Comparison of ENCODE assay signal across 14 cellular contexts in the genomic region with DNA sequence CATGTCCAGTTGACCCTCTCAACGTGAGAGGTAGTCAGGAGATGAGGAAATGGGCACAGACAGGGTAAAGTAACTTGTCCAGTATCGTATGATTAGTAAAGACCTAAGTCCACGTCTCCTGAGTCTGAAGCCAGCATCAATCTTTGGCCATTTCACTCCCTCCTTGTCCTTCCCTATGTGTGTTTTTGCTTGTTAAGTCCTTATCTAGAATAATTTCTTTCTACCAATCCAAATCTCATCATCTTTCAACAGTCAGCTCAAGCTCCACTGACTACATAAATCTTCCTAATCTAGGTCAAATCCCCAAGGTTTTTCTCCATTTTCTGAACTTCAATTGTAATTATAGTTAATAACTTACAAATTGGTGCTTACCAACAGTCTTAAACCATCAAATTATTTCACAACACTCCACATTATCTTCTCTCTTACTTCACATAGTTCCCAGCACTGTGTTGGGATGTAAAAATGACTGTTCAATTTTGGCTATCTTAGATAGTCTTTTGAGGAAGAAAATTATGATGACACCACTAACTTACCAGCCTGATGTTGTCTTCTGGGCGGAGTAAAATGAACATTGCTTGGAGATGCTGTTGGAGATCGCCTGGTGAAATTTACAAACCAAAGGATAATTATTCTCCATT.
DNase-seq lines count a peak whose midpoint lies in the region; ATAC-seq and TF ChIP-seq lines count a peak whose summit lies in the region.
"Had no signal": no experiment of that assay in that cellular context is flagged by ENCODE, and none has a peak within 500 bp of the region (broad histone marks: within the 10 kb centered on the region; RNA-seq: fewer than 3 reads in every experiment).

No MANE protein-coding gene starts in this region.

- no peak for TF ChIP-seq CTCF in heart left ventricle (IDR thresholded peaks at IDR 0.05)

- H3K4me3 ChIP-seq in heart left ventricle = no peak overlapping the region
- H3K4me3 ChIP-seq: ascending aorta, thyroid gland had no signal

- peaks cover 0 to 47% (median 40%) of the 10 kb centered on the region in 9 donors for H3K36me3 ChIP-seq in heart left ventricle
- H3K36me3 ChIP-seq: thyroid gland had no signal

- TF ChIP-seq POLR2A in heart left ventricle (IDR thresholded peaks at IDR 0.05) = no peak

- 74 to 82% (median 78%) methylated on average over 5 of the region's 5 CpGs for WGBS in heart left ventricle, 4 donors

- CTCF ChIA-PET in activated naive CD4-positive, alpha-beta T cell treated with anti-CD3 and anti-CD28 coated beads for 36 hours (lab: Charles Lee) = no interaction called here
- CTCF ChIA-PET in activated naive CD4-positive, alpha-beta T cell treated with anti-CD3 and anti-CD28 coated beads, Interleukin-2, amount 10 ng/mL, durations not matched to agents 7 days and 5 days (lab: Charles Lee) = no interaction called here
- CTCF ChIA-PET in T-cell (lab: Charles Lee) = interaction anchor here in 1 of 2 donors (0.6 kb wide), 1 partner anchor 143 kb away, joined by 3 read pairs; no protein-coding TSS in a partner anchor

- H3K4me3 Mint-ChIP-seq in activated naive CD4-positive, alpha-beta T cell treated with anti-CD3 and anti-CD28 coated beads for 36 hours = no peak overlapping the region
- H3K4me3 Mint-ChIP-seq in activated naive CD4-positive, alpha-beta T cell treated with anti-CD3 and anti-CD28 coated beads, Interleukin-2, amount 10 ng/mL, durations not matched to agents 7 days and 5 days = no peak overlapping the region
- no peak overlapping the region for H3K4me3 Mint-ChIP-seq in T-cell
- H3K4me3 Mint-ChIP-seq in stimulated activated naive B cell treated with anti-CD40 and anti-IgM and Interleukin-4, amounts not matched to agents 10 μg/mL and 1 μg/mL and 100 μg/mL, for 72 hours = no peak overlapping the region

- H3K9me3 ChIP-seq in heart left ventricle = no peaks in the 10 kb centered on the region
- H3K9me3 ChIP-seq: ascending aorta, thyroid gland had no signal

- intact Hi-C loops in activated naive CD4-positive, alpha-beta T cell treated with anti-CD3 and anti-CD28 coated beads for 36 hours (cut with micrococcal nuclease) = loop anchor here (10.0 kb wide), 1 partner anchor 1610 kb away; no protein-coding TSS in a partner anchor
- intact Hi-C loops in heart left ventricle (cut with DNase I) = loop anchor here in 1 of 10 donors (10.0 kb wide), 1 partner anchor 60 kb away; no protein-coding TSS in a partner anchor

- H3K9me3 Mint-ChIP-seq in activated naive CD4-positive, alpha-beta T cell treated with anti-CD3 and anti-CD28 coated beads for 36 hours = no peaks in the 10 kb centered on the region
- H3K9me3 Mint-ChIP-seq in activated naive CD4-positive, alpha-beta T cell treated with anti-CD3 and anti-CD28 coated beads, Interleukin-2, amount 10 ng/mL, durations not matched to agents 7 days and 5 days = no peaks in the 10 kb centered on the region
- no peaks in the 10 kb centered on the region for H3K9me3 Mint-ChIP-seq in T-cell
- no peaks in the 10 kb centered on the region for H3K9me3 Mint-ChIP-seq in stimulated activated naive B cell treated with anti-CD40 and anti-IgM and Interleukin-4, amounts not matched to agents 10 μg/mL and 1 μg/mL and 100 μg/mL, for 72 hours

- ATAC-seq in T-cell (replicated peaks in 1 of 4) (no peak), heart left ventricle (peak in 3 of 4 donors; percentile 20 to 75 (median 55)), GM21717 (IDR thresholded peaks at IDR 0.05; ENCODE audit: unreplicated experiment) (no peak), GM19324 (IDR thresholded peaks at IDR 0.05; ENCODE audit: low FRiP score, unreplicated experiment) (no peak)
- no peak for ATAC-seq in stimulated activated naive B cell treated with anti-CD40 and anti-IgM and Interleukin-4, amounts not matched to agents 10 μg/mL and 1 μg/mL and 100 μg/mL, for 72 hours (replicated peaks)
- ATAC-seq: left lobe of liver had no signal

- DNase-seq in activated naive CD4-positive, alpha-beta T cell treated with anti-CD3 and anti-CD28 coated beads for 36 hours = no peak
- DNase-seq in activated naive CD4-positive, alpha-beta T cell treated with anti-CD3 and anti-CD28 coated beads, Interleukin-2, amount 10 ng/mL, durations not matched to agents 7 days and 5 days = no peak
- DNase-seq in T-cell (no peak), heart left ventricle (no peak), NCI-H82 (lab: John Stamatoyannopoulos, UW) (no peak)
- DNase-seq in stimulated activated naive B cell treated with anti-CD40 and anti-IgM and Interleukin-4, amounts not matched to agents 10 μg/mL and 1 μg/mL and 100 μg/mL, for 72 hours = no peak
- DNase-seq: activated T-cell treated with anti-CD3 and anti-CD28 coated beads for 4 hours, NCI-H187 treated with DMSO at 0.1 percent for 48 hours, NCI-H524, thyroid gland had no signal

- POLR2A ChIA-PET in T-cell (lab: Charles Lee) = no interaction called here

- peaks cover 20% of the 10 kb centered on the region for H3K36me3 Mint-ChIP-seq in activated naive CD4-positive, alpha-beta T cell treated with anti-CD3 and anti-CD28 coated beads for 36 hours (ENCODE audit: low read depth)
- H3K36me3 Mint-ChIP-seq in activated naive CD4-positive, alpha-beta T cell treated with anti-CD3 and anti-CD28 coated beads, Interleukin-2, amount 10 ng/mL, durations not matched to agents 7 days and 5 days = peaks cover 41% of the 10 kb centered on the region
- peaks cover 43% of the 10 kb centered on the region for H3K36me3 Mint-ChIP-seq in T-cell
- peaks cover 23 to 47% of the 10 kb centered on the region in 2 donors for H3K36me3 Mint-ChIP-seq in stimulated activated naive B cell treated with anti-CD40 and anti-IgM and Interleukin-4, amounts not matched to agents 10 μg/mL and 1 μg/mL and 100 μg/mL, for 72 hours

- no peaks in the 10 kb centered on the region for H3K27me3 Mint-ChIP-seq in activated naive CD4-positive, alpha-beta T cell treated with anti-CD3 and anti-CD28 coated beads for 36 hours (ENCODE audit: low read depth)
- no peaks in the 10 kb centered on the region for H3K27me3 Mint-ChIP-seq in activated naive CD4-positive, alpha-beta T cell treated with anti-CD3 and anti-CD28 coated beads, Interleukin-2, amount 10 ng/mL, durations not matched to agents 7 days and 5 days
- no peaks in the 10 kb centered on the region for H3K27me3 Mint-ChIP-seq in T-cell
- H3K27me3 Mint-ChIP-seq in stimulated activated naive B cell treated with anti-CD40 and anti-IgM and Interleukin-4, amounts not matched to agents 10 μg/mL and 1 μg/mL and 100 μg/mL, for 72 hours = no peaks in the 10 kb centered on the region

- H3K4me1 Mint-ChIP-seq in activated naive CD4-positive, alpha-beta T cell treated with anti-CD3 and anti-CD28 coated beads for 36 hours (ENCODE audit: low read depth) = peaks cover 33% of the 10 kb centered on the region
- H3K4me1 Mint-ChIP-seq in activated naive CD4-positive, alpha-beta T cell treated with anti-CD3 and anti-CD28 coated beads, Interleukin-2, amount 10 ng/mL, durations not matched to agents 7 days and 5 days = peaks cover 13% of the 10 kb centered on the region
- peaks cover 39 to 50% (median 46%) of the 10 kb centered on the region in 3 donors for H3K4me1 Mint-ChIP-seq in T-cell
- H3K4me1 Mint-ChIP-seq in stimulated activated naive B cell treated with anti-CD40 and anti-IgM and Interleukin-4, amounts not matched to agents 10 μg/mL and 1 μg/mL and 100 μg/mL, for 72 hours = peaks cover 10 to 18% of the 10 kb centered on the region in 2 donors

- H3K4me1 ChIP-seq in heart left ventricle = peaks cover 0 to 60% (median 29%) of the 10 kb centered on the region in 12 donors
- H3K4me1 ChIP-seq: ascending aorta had no signal

- H3K27me3 ChIP-seq in heart left ventricle = no peaks in the 10 kb centered on the region
- H3K27me3 ChIP-seq: ascending aorta, thyroid gland had no signal

- peak overlapping the region in 3 of 12 donors; percentile 1 to 59 (median 16) for H3K27ac ChIP-seq in heart left ventricle
- H3K27ac ChIP-seq: ascending aorta had no signal

- peak overlapping the region; percentile 2 for H3K27ac Mint-ChIP-seq in activated naive CD4-positive, alpha-beta T cell treated with anti-CD3 and anti-CD28 coated beads for 36 hours
- no peak overlapping the region for H3K27ac Mint-ChIP-seq in activated naive CD4-positive, alpha-beta T cell treated with anti-CD3 and anti-CD28 coated beads, Interleukin-2, amount 10 ng/mL, durations not matched to agents 7 days and 5 days
- H3K27ac Mint-ChIP-seq in T-cell = peak overlapping the region; percentile 29 to 71
- H3K27ac Mint-ChIP-seq in stimulated activated naive B cell treated with anti-CD40 and anti-IgM and Interleukin-4, amounts not matched to agents 10 μg/mL and 1 μg/mL and 100 μg/mL, for 72 hours = peak overlapping the region; percentile 78

Comparison
In these comparisons a context has a peak if more than half of its experiments do, and no peak if none do; other contexts are left out.
1. ATAC-seq: peak in heart left ventricle (3 of 4); none in T-cell (0 of 4), stimulated activated naive B cell treated with anti-CD40 and anti-IgM and Interleukin-4, amounts not matched to agents 10 μg/mL and 1 μg/mL and 100 μg/mL, for 72 hours (0 of 2), GM21717 (single experiment) and GM19324 (single experiment).